In the genomic region with DNA sequence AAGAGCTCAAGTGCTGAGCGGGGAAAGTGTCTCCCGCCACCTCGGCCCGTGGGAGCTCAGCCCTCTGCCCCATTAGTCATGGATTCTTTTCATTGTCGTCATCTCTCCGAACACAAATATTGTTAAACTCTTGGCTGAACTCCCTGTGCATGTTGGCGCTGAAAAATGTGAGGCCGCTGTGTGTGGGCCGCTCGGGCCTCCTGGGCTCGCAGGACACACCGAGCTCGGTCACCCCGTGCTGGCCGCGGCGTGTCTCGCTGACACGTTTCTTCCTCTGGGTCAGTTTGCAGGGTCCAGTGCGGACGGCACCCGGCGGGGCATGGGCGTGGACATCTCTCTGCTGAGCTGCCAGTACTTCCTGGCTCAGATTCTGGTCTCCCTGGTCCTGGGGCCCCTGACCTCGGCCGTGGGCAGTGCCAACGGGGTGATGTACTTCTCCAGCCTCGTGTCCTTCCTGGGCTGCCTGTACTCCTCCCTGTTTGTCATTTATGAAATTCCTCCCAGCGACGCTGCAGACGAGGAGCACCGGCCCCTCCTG, we compare ENCODE assay signal across 9 cellular contexts. TPM values are rescaled to one million over a fixed set of nuclear protein-coding genes. Genes with fewer than 3 reads are reported as not detected.
DNase-seq lines count a peak whose midpoint lies in the region; ATAC-seq, FAIRE-seq and TF ChIP-seq lines count a peak whose summit lies in the region.
"Had no signal": no experiment of that assay in that cellular context is flagged by ENCODE, and none has a peak within 500 bp of the region (broad histone marks: within the 10 kb centered on the region; RNA-seq: fewer than 3 reads in every experiment).

No MANE protein-coding gene starts in this region.

- no peaks in the 10 kb centered on the region for H4K20me1 ChIP-seq in PC-3 (ENCODE audit: low read length)

- peak overlapping the region; percentile 68 for H3K4me2 ChIP-seq in A549
- H3K4me2 ChIP-seq in PC-3 (ENCODE audit: low read length) = peak overlapping the region; percentile 78

- H3K9me2 ChIP-seq in PC-3 (replicated peaks; ENCODE audit: low read length) = no peaks in the 10 kb centered on the region

- no peaks in the 10 kb centered on the region for H3F3A ChIP-seq in PC-3 (ENCODE audit: low read length, unreplicated experiment)

- intact Hi-C loops in PC-3 (cut with micrococcal nuclease) = loop anchor here (1.0 kb wide), 1 partner anchor 368 kb away; no protein-coding TSS in a partner anchor

- H3K4me3 ChIP-seq in A549 (no peak overlapping the region), PC-3 (ENCODE audit: low read length) (peak overlapping the region; percentile 48), esophagus (ENCODE audit: low read depth in 1 of 2, low read length in 2 of 2) (peak overlapping the region in 1 of 2 donors; percentile 15), muscle layer of duodenum (ENCODE audit: low read depth in 1 of 2, low read length in 2 of 2) (no peak overlapping the region)

- no peaks in the 10 kb centered on the region for H3K36me3 ChIP-seq in PC-3 (ENCODE audit: low read depth, low read length)
- no peaks in the 10 kb centered on the region for H3K36me3 ChIP-seq in esophagus (ENCODE audit: control insufficient read depth in 2 of 2, insufficient read depth in 2 of 2, low read length in 1 of 2)
- H3K36me3 ChIP-seq in muscle layer of duodenum (ENCODE audit: control insufficient read depth in 1 of 2, insufficient read depth in 2 of 2, low read length in 2 of 2) = peaks cover 0 to 9% of the 10 kb centered on the region in 2 donors

- peak; percentile 57 to 71; a peak in 3 of 5 replicates for TF ChIP-seq EP300 in A549 (IDR thresholded peaks at IDR 0.05)

- H3K9me3 ChIP-seq in A549 (no peaks in the 10 kb centered on the region), PC-3 (ENCODE audit: low read length) (no peaks in the 10 kb centered on the region), esophagus (ENCODE audit: control insufficient read depth in 2 of 2, insufficient read depth in 1 of 2, low read depth in 1 of 2, low read length in 1 of 2) (no peaks in the 10 kb centered on the region), muscle layer of duodenum (ENCODE audit: control insufficient read depth in 1 of 2, low read length in 2 of 2) (no peaks in the 10 kb centered on the region)

- H3K4me1 ChIP-seq in A549 (peaks cover 28% of the 10 kb centered on the region), PC-3 (ENCODE audit: insufficient read depth, low read length) (peaks cover 15% of the 10 kb centered on the region), esophagus (ENCODE audit: control insufficient read depth in 2 of 2, insufficient read depth in 2 of 2, low read length in 1 of 2) (peaks cover 0 to 17% of the 10 kb centered on the region in 2 donors), muscle layer of duodenum (ENCODE audit: control insufficient read depth in 1 of 2, insufficient read depth in 2 of 2, low read length in 2 of 2) (no peaks in the 10 kb centered on the region)

- peak overlapping the region; percentile 71 for H2AFZ ChIP-seq in PC-3 (ENCODE audit: low read length)

- TF ChIP-seq RAD21 in A549 (conservative IDR thresholded peaks at IDR 0.05 in 1 of 2, IDR thresholded peaks at IDR 0.05 in 1 of 2) = peak; percentile 4 to 37; a peak in 3 of 5 replicates

- no TSS peak for BruUV-seq in PC-3 (replicated peaks; lab: Mats Ljungman, UMichigan)

- H3K27ac ChIP-seq in A549 (peak overlapping the region; percentile 94 to 95), PC-3 (ENCODE audit: low read length) (peak overlapping the region; percentile 87), esophagus (ENCODE audit: low read depth in 2 of 2, low read length in 1 of 2) (peak overlapping the region; percentile 77 to 88), muscle layer of duodenum (ENCODE audit: low read length) (peak overlapping the region; percentile 8)

- no peaks in the 10 kb centered on the region for H3K27me3 ChIP-seq in PC-3 (ENCODE audit: low read length)
- no peaks in the 10 kb centered on the region for H3K27me3 ChIP-seq in esophagus (ENCODE audit: control insufficient read depth in 1 of 2, insufficient read depth in 2 of 2, low read length in 2 of 2)
- no peaks in the 10 kb centered on the region for H3K27me3 ChIP-seq in muscle layer of duodenum (ENCODE audit: low read depth, low read length)

- peak; percentile 58 to 89 for DNase-seq in A549 (ENCODE audit: low read depth in 1 of 2, low spot score in 1 of 2)
- peak; percentile 96 for DNase-seq in PC-3
- DNase-seq in stimulated activated naive CD4-positive, alpha-beta T cell treated with Interleukin-2 at 50 U/mL for 16 hours (lab: John Stamatoyannopoulos, UW) = no peak
- DNase-seq in activated CD8-positive, alpha-beta memory T cell treated with anti-CD3 and anti-CD28 coated beads, Interleukin-2, amount 50 U/mL, for 4 hours = no peak
- DNase-seq in iPS-NIHi11 (ENCODE audit: low spot score) = no peak
- no peak for DNase-seq in NCI-H82 treated with DMSO at 0.1 percent for 48 hours (lab: John Stamatoyannopoulos, UW; ENCODE audit: unreplicated experiment)
- DNase-seq: NK-92 treated with Interleukin-12 subunit alpha and Interleukin-12 subunit beta, amount 100 ng/mL, for 24 hours had no signal

- CTCF ChIA-PET in A549 (lab: Yijun Ruan, JAX) = interaction anchor here (0.6 to 2.9 kb wide), 8 partner anchors 8 to 368 kb away, joined by 3 to 12 read pairs (median 4); no protein-coding TSS in a partner anchor
- CTCF ChIA-PET in PC-3 (lab: Charles Lee) = interaction anchor here (0.8 to 1.2 kb wide), 5 partner anchors 25 to 369 kb away, joined by 3 to 7 read pairs (median 4); no protein-coding TSS in a partner anchor

- FAIRE-seq in A549 (lab: Jason Lieb, UNC) = no peak

- H3K79me2 ChIP-seq in PC-3 (ENCODE audit: low read length) = no peaks in the 10 kb centered on the region

- 2% methylated on average over 31 of the region's 32 CpGs for WGBS in A549 (ENCODE audit: missing lambda C conversion rate)
- WGBS in esophagus, 2 donors = 28 to 35% methylated on average over 32 of the region's 32 CpGs

- H3K9ac ChIP-seq in PC-3 (ENCODE audit: low read length) = peak overlapping the region; percentile 68

- no peak for TF ChIP-seq POLR2A in A549 (IDR thresholded peaks at IDR 0.05; ENCODE audit: low read length)

- POLR2A ChIA-PET in A549 (lab: Yijun Ruan, JAX) = interaction anchor here (0.5 kb wide), 1 partner anchor 327 kb away, joined by 3 read pairs; no protein-coding TSS in a partner anchor
- POLR2A ChIA-PET in PC-3 (lab: Charles Lee; ENCODE audit: unreplicated experiment) = interaction anchor here (0.5 to 0.7 kb wide), 7 partner anchors 32 to 329 kb away, joined by 3 to 28 read pairs (median 3); no protein-coding TSS in a partner anchor

- TF ChIP-seq CTCF in A549 (IDR thresholded peaks at IDR 0.05) (no peak), PC-3 (conservative IDR thresholded peaks at IDR 0.05; ENCODE audit: low read depth, low read length) (no peak)

- ATAC-seq in A549 (peak; percentile 84 to 87), PC-3 (peak; percentile 85)

TF ChIP-seq in A549, 52 proteins besides CTCF, POLR2A, EP300 and RAD21 (continues in another document):
- TF ChIP-seq CHD4 (IDR thresholded peaks at IDR 0.05; ENCODE audit: borderline replicate concordance) = no peak
- TF ChIP-seq SMC3 (IDR thresholded peaks at IDR 0.05) = peak; percentile 23; the same call in 1 of the 3 replicates
- TF ChIP-seq HOXB13 (CRISPR knock-in tag; IDR thresholded peaks at IDR 0.05; ENCODE audit: low read depth) = peak; percentile 45; the same call in 1 of the 2 replicates
- no peak for TF ChIP-seq ZNF302 (CRISPR knock-in tag; IDR thresholded peaks at IDR 0.05)
- TF ChIP-seq, protein P1, sequence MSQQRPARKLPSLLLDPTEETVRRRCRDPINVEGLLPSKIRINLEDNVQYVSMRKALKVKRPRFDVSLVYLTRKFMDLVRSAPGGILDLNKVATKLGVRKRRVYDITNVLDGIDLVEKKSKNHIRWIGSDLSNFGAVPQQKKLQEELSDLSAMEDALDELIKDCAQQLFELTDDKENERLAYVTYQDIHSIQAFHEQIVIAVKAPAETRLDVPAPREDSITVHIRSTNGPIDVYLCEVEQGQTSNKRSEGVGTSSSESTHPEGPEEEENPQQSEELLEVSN (IDR thresholded peaks at IDR 0.05; ENCODE audit: borderline replicate concordance, low read depth) = peak; percentile 18; the same call in 1 of the 2 replicates
- TF ChIP-seq JUN (IDR thresholded peaks at IDR 0.05) = peak; percentile 61 to 72; a peak in 4 of 5 replicates
- peak in 1 of 2 experiments; percentile 31; a peak in 1 of 4 replicates for TF ChIP-seq CEBPB (IDR thresholded peaks at IDR 0.05)
- TF ChIP-seq GATA3 (IDR thresholded peaks at IDR 0.05; ENCODE audit: borderline replicate concordance) = peak; percentile 86
- TF ChIP-seq, protein P2, sequence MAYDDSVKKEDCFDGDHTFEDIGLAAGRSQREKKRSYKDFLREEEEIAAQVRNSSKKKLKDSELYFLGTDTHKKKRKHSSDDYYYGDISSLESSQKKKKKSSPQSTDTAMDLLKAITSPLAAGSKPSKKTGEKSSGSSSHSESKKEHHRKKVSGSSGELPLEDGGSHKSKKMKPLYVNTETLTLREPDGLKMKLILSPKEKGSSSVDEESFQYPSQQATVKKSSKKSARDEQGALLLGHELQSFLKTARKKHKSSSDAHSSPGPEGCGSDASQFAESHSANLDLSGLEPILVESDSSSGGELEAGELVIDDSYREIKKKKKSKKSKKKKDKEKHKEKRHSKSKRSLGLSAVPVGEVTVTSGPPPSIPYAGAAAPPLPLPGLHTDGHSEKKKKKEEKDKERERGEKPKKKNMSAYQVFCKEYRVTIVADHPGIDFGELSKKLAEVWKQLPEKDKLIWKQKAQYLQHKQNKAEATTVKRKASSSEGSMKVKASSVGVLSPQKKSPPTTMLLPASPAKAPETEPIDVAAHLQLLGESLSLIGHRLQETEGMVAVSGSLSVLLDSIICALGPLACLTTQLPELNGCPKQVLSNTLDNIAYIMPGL (CRISPR knock-in tag; IDR thresholded peaks at IDR 0.05; ENCODE audit: borderline replicate concordance) = no peak
- peak; percentile 65 for TF ChIP-seq FOSL2 (IDR thresholded peaks at IDR 0.05)
- TF ChIP-seq FOSL2 (CRISPR knock-in tag; IDR thresholded peaks at IDR 0.05) = peak; percentile 82
- TF ChIP-seq RFX5 (IDR thresholded peaks at IDR 0.05) = no peak
- TF ChIP-seq KDM1A (IDR thresholded peaks at IDR 0.05; ENCODE audit: low read depth) = no peak
- TF ChIP-seq, protein P3, sequence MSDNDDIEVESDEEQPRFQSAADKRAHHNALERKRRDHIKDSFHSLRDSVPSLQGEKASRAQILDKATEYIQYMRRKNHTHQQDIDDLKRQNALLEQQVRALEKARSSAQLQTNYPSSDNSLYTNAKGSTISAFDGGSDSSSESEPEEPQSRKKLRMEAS (IDR thresholded peaks at IDR 0.05) = peak; percentile 93

RNA-seq across cellular contexts. Expression of a gene that starts 25.6 kb away (rescaled TPM):
- 1.6 TPM in 2 replicates for polyA plus RNA-seq in A549 (2011; rRNA removed)
- polyA plus RNA-seq in A549 (2012; cell fraction: cytosol; rRNA removed) = 1.8 and 3.1 TPM in 2 replicates
- polyA plus RNA-seq in A549 (2012; cell fraction: nucleus; rRNA removed) = 3.1 and 4.5 TPM in 2 replicates
- polyA plus RNA-seq in A549 (2017; fragmentation: RNase III; extraction: RNeasy Plus Mini Kit Qiagen cat#74134 plus additional on column Dnase treatment) = 1.7 to 2.2 TPM (median 1.8 TPM) in 3 replicates
- 2.0 and 2.4 TPM in 2 replicates for polyA minus RNA-seq in A549 (2011; rRNA and poly(A)+ RNA removed)
- 0.62 and 0.75 TPM in 2 replicates for total RNA-seq in PC-3 (2014; rRNA removed)
- polyA plus RNA-seq in esophagus = 1 to 10 TPM in 1 of 2 donors, under 1 TPM in 1; 0.61 to 1.1 TPM

Comparison
In these comparisons a context has a peak if more than half of its experiments do, and no peak if none do; other contexts are left out.
1. DNase-seq: peak in A549 (2 of 2) and PC-3 (single experiment); none in stimulated activated naive CD4-positive, alpha-beta T cell treated with Interleukin-2 at 50 U/mL for 16 hours (single experiment), activated CD8-positive, alpha-beta memory T cell treated with anti-CD3 and anti-CD28 coated beads, Interleukin-2, amount 50 U/mL, for 4 hours (single experiment), iPS-NIHi11 (single experiment) and NCI-H82 treated with DMSO at 0.1 percent for 48 hours (single experiment).
2. H3K27ac ChIP-seq: peak in every context shown above with its lines; median percentile 94 in A549; 87 in PC-3; 82 in esophagus; 8 in muscle layer of duodenum.